In genomic region chr3:112605285-112605684, GRCh38 we compare ENCODE assay signal across 8 cellular contexts. TPM values are rescaled to one million over a fixed set of nuclear protein-coding genes. Genes with fewer than 3 reads are reported as not detected.
A peak's percentile ranks its signal among the peaks of the same experiment; 100 is the strongest.
DNase-seq lines count a peak whose midpoint lies in the region; ATAC-seq, FAIRE-seq and TF ChIP-seq lines count a peak whose summit lies in the region.

No MANE protein-coding gene starts in this region.

- H3K27ac Mint-ChIP-seq in WTC11, result no peak overlapping the region

- no peaks in the 10 kb centered on the region for H3K9me3 ChIP-seq in A673 (ENCODE audit: low read depth, low read length, poor library complexity, severe bottlenecking)

- peak; percentile 24 for DNase-seq in A673 (ENCODE audit: low spot score)
- peak; percentile 36 for DNase-seq in H54 (ENCODE audit: insufficient read length, low spot score)
- no peak for DNase-seq in WTC11 (ENCODE audit: low spot score)
- DNase-seq in kidney glomerular epithelial cell (lab: John Stamatoyannopoulos, UW), result peak; percentile 22
- no peak for DNase-seq in NK-92 treated with Interleukin-12 subunit alpha and Interleukin-12 subunit beta, amount 100 ng/mL, for 24 hours (lab: John Stamatoyannopoulos, UW)
- no peak for DNase-seq in left lobe of liver (ENCODE audit: low spot score)
- no peak for DNase-seq in activated T-cell treated with anti-CD3 and anti-CD28 coated beads for 4 hours

- peaks cover 5% of the 10 kb centered on the region for H3K4me1 ChIP-seq in A673 (ENCODE audit: insufficient read depth, low read length, poor library complexity, severe bottlenecking)

- no peaks in the 10 kb centered on the region for H3K9me3 Mint-ChIP-seq in WTC11

- no peak overlapping the region for H3K4me3 Mint-ChIP-seq in WTC11

- peak; percentile 36; the same call in 1 of the 2 replicates for ATAC-seq in WTC11
- no peak for ATAC-seq in GM19467 (IDR thresholded peaks at IDR 0.05; ENCODE audit: unreplicated experiment)
- no peak for ATAC-seq in left lobe of liver

- H3K36me3 ChIP-seq in A673 (ENCODE audit: insufficient read depth, low read length, poor library complexity, severe bottlenecking), result no peaks in the 10 kb centered on the region

- CTCF ChIA-PET in A673 (lab: Charles Lee) (no interaction called here), WTC11 (lab: Charles Lee) (interaction anchor here (1.1 kb wide), 1 partner anchor 130 kb away, joined by 3 read pairs; no protein-coding TSS in a partner anchor)

- no peaks in the 10 kb centered on the region for H3K36me3 Mint-ChIP-seq in WTC11

- H3K27me3 Mint-ChIP-seq in WTC11 (ENCODE audit: low read depth), result no peaks in the 10 kb centered on the region

- no peaks in the 10 kb centered on the region for H3K27me3 ChIP-seq in A673 (replicated peaks; ENCODE audit: insufficient read depth, low read depth, low read length, poor library complexity)

- intact Hi-C loops in A673 (cut with micrococcal nuclease; ENCODE audit: unreplicated experiment), result no loop called here

- no peak for TF ChIP-seq CTCF in A673 (conservative IDR thresholded peaks at IDR 0.05; ENCODE audit: low read depth, low read length)
- TF ChIP-seq CTCF in WTC11 (IDR thresholded peaks at IDR 0.05), result no peak

- FAIRE-seq in H54 (lab: Jason Lieb, UNC), result peak; percentile 93

- H3K4me3 ChIP-seq in A673 (ENCODE audit: low read depth, low read length, poor library complexity, severe bottlenecking), result no peak overlapping the region

- H3K4me1 Mint-ChIP-seq in WTC11, result 0 out of 2 replicates have a peak, but pooled peaks cover 3% of the 10 kb centered on the region

- no peak overlapping the region for H3K27ac ChIP-seq in A673 (ENCODE audit: low read depth, low read length, poor library complexity, severe bottlenecking)

- no TSS peak for BruUV-seq in A673 (replicated peaks; lab: Mats Ljungman, UMichigan)

- POLR2A ChIA-PET in A673 (lab: Charles Lee; ENCODE audit: low non-redundant PET) (no interaction called here), WTC11 (lab: Charles Lee) (no interaction called here)

- TF ChIP-seq POLR2A in H54 (IDR thresholded peaks at IDR 0.05; ENCODE audit: low read depth, low read length), result no peak

TF ChIP-seq in WTC11, 78 proteins besides CTCF, POLR2A, EP300 and RAD21:
- TF ChIP-seq ZNF121 (CRISPR knock-in tag; IDR thresholded peaks at IDR 0.05) (no peak), SP1 (CRISPR knock-in tag; conservative IDR thresholded peaks at IDR 0.05) (no peak), ERG (CRISPR knock-in tag; IDR thresholded peaks at IDR 0.05) (no peak), CBFB (CRISPR knock-in tag; IDR thresholded peaks at IDR 0.05; ENCODE audit: low read depth) (no peak), JAZF1 (CRISPR knock-in tag; IDR thresholded peaks at IDR 0.05) (no peak), NR2C2 (CRISPR knock-in tag; IDR thresholded peaks at IDR 0.05) (no peak), NR1H2 (CRISPR knock-in tag; IDR thresholded peaks at IDR 0.05) (no peak), FOXP1 (CRISPR knock-in tag; IDR thresholded peaks at IDR 0.05; ENCODE audit: borderline replicate concordance) (no peak), TCF7 (CRISPR knock-in tag; IDR thresholded peaks at IDR 0.05; ENCODE audit: low read depth) (no peak), ATF3 (CRISPR knock-in tag; conservative IDR thresholded peaks at IDR 0.05) (no peak), E2F4 (CRISPR knock-in tag; IDR thresholded peaks at IDR 0.05; ENCODE audit: borderline replicate concordance, low read depth) (no peak), FOXP4 (CRISPR knock-in tag; IDR thresholded peaks at IDR 0.05) (no peak)
- TF ChIP-seq, protein P1, sequence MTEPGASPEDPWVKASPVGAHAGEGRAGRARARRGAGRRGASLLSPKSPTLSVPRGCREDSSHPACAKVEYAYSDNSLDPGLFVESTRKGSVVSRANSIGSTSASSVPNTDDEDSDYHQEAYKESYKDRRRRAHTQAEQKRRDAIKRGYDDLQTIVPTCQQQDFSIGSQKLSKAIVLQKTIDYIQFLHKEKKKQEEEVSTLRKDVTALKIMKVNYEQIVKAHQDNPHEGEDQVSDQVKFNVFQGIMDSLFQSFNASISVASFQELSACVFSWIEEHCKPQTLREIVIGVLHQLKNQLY (CRISPR knock-in tag; IDR thresholded peaks at IDR 0.05), result no peak
- TF ChIP-seq, protein P2, sequence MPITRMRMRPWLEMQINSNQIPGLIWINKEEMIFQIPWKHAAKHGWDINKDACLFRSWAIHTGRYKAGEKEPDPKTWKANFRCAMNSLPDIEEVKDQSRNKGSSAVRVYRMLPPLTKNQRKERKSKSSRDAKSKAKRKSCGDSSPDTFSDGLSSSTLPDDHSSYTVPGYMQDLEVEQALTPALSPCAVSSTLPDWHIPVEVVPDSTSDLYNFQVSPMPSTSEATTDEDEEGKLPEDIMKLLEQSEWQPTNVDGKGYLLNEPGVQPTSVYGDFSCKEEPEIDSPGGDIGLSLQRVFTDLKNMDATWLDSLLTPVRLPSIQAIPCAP (CRISPR knock-in tag; IDR thresholded peaks at IDR 0.05), result no peak
- TF ChIP-seq, protein P3, sequence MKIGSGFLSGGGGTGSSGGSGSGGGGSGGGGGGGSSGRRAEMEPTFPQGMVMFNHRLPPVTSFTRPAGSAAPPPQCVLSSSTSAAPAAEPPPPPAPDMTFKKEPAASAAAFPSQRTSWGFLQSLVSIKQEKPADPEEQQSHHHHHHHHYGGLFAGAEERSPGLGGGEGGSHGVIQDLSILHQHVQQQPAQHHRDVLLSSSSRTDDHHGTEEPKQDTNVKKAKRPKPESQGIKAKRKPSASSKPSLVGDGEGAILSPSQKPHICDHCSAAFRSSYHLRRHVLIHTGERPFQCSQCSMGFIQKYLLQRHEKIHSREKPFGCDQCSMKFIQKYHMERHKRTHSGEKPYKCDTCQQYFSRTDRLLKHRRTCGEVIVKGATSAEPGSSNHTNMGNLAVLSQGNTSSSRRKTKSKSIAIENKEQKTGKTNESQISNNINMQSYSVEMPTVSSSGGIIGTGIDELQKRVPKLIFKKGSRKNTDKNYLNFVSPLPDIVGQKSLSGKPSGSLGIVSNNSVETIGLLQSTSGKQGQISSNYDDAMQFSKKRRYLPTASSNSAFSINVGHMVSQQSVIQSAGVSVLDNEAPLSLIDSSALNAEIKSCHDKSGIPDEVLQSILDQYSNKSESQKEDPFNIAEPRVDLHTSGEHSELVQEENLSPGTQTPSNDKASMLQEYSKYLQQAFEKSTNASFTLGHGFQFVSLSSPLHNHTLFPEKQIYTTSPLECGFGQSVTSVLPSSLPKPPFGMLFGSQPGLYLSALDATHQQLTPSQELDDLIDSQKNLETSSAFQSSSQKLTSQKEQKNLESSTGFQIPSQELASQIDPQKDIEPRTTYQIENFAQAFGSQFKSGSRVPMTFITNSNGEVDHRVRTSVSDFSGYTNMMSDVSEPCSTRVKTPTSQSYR (CRISPR knock-in tag; IDR thresholded peaks at IDR 0.05), result no peak
- TF ChIP-seq, protein P4, sequence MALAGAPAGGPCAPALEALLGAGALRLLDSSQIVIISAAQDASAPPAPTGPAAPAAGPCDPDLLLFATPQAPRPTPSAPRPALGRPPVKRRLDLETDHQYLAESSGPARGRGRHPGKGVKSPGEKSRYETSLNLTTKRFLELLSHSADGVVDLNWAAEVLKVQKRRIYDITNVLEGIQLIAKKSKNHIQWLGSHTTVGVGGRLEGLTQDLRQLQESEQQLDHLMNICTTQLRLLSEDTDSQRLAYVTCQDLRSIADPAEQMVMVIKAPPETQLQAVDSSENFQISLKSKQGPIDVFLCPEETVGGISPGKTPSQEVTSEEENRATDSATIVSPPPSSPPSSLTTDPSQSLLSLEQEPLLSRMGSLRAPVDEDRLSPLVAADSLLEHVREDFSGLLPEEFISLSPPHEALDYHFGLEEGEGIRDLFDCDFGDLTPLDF (CRISPR knock-in tag; IDR thresholded peaks at IDR 0.05), result no peak

RNA-seq across cellular contexts. Expression of gene CCDC80, which starts 35.7 kb away (rescaled TPM):
- total RNA-seq in A673 (2021) (4.6 and 4.7 TPM in 2 replicates), WTC11 (2021) (5.0 to 10.9 TPM (median 5.2 TPM) in 3 replicates), left lobe of liver (0.75 TPM)

RNA-seq across cellular contexts. Expression of gene SLC35A5, which starts 43.4 kb away (rescaled TPM):
- total RNA-seq in A673 (2021) (20.4 and 20.8 TPM in 2 replicates), WTC11 (2021) (39.2 to 44.8 TPM (median 40.7 TPM) in 3 replicates), left lobe of liver (18.2 TPM)

RNA-seq across cellular contexts. Expression of gene ATG3, which starts 43.5 kb away (rescaled TPM):
- 54.5 and 55.2 TPM in 2 replicates for total RNA-seq in A673 (2021)
- 44.3 to 60.1 TPM (median 48.1 TPM) in 3 replicates for total RNA-seq in WTC11 (2021)
- 19.6 TPM for total RNA-seq in left lobe of liver

Comparison
In these comparisons a context has a peak if more than half of its experiments do, and no peak if none do; other contexts are left out.
1. DNase-seq: peak in A673 (single experiment), H54 (single experiment) and kidney glomerular epithelial cell (single experiment); none in WTC11 (single experiment), NK-92 treated with Interleukin-12 subunit alpha and Interleukin-12 subunit beta, amount 100 ng/mL, for 24 hours (single experiment), left lobe of liver (single experiment) and activated T-cell treated with anti-CD3 and anti-CD28 coated beads for 4 hours (single experiment).